Comparison of ENCODE assay signal across 1 cellular context in genomic region chr22:24726848-24727217, GRCh38.
TF ChIP-seq lines count a peak whose summit lies in the region.

No MANE protein-coding gene starts in this region.

TF ChIP-seq in IMR-90, 13 proteins besides CTCF, POLR2A, EP300 and RAD21 (continued from another document):
- no peak for TF ChIP-seq ELK1 (IDR thresholded peaks at IDR 0.05; ENCODE audit: borderline replicate concordance, low read depth, low read length)
